Comparison of ENCODE assay signal across 2 cellular contexts in the genomic region with DNA sequence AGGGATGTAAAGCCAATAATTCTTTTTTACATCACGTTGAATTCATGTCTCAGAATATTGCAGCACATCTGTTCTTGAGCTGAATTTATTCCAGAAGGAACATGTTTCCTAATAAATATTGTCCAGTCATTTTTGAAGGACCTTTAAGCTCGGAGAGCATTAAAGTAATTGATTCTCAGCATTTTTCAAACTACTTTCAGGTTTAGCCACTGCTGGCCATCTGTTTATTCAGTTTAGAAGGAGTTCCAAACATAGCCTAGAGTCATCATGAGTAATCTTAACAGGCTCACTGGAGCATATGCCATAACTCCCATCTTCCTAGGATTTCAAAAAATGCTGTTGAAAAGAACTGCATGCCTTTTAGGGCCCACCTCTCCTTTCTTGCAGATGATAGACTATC.
TF ChIP-seq lines count a peak whose summit lies in the region.

No MANE protein-coding gene starts in this region.

TF ChIP-seq in A549, 52 proteins besides CTCF, POLR2A, EP300 and RAD21 (continued from another document):
- TF ChIP-seq, protein P1, sequence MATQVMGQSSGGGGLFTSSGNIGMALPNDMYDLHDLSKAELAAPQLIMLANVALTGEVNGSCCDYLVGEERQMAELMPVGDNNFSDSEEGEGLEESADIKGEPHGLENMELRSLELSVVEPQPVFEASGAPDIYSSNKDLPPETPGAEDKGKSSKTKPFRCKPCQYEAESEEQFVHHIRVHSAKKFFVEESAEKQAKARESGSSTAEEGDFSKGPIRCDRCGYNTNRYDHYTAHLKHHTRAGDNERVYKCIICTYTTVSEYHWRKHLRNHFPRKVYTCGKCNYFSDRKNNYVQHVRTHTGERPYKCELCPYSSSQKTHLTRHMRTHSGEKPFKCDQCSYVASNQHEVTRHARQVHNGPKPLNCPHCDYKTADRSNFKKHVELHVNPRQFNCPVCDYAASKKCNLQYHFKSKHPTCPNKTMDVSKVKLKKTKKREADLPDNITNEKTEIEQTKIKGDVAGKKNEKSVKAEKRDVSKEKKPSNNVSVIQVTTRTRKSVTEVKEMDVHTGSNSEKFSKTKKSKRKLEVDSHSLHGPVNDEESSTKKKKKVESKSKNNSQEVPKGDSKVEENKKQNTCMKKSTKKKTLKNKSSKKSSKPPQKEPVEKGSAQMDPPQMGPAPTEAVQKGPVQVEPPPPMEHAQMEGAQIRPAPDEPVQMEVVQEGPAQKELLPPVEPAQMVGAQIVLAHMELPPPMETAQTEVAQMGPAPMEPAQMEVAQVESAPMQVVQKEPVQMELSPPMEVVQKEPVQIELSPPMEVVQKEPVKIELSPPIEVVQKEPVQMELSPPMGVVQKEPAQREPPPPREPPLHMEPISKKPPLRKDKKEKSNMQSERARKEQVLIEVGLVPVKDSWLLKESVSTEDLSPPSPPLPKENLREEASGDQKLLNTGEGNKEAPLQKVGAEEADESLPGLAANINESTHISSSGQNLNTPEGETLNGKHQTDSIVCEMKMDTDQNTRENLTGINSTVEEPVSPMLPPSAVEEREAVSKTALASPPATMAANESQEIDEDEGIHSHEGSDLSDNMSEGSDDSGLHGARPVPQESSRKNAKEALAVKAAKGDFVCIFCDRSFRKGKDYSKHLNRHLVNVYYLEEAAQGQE (IDR thresholded peaks at IDR 0.05), result no peak
- no peak for TF ChIP-seq ZFP36 (IDR thresholded peaks at IDR 0.05; ENCODE audit: borderline replicate concordance, partially characterized antibody)
- no peak for TF ChIP-seq PHF8 (IDR thresholded peaks at IDR 0.05; ENCODE audit: borderline replicate concordance, low read depth)
- TF ChIP-seq RARB (CRISPR knock-in tag; IDR thresholded peaks at IDR 0.05), result no peak
- TF ChIP-seq, protein P2, sequence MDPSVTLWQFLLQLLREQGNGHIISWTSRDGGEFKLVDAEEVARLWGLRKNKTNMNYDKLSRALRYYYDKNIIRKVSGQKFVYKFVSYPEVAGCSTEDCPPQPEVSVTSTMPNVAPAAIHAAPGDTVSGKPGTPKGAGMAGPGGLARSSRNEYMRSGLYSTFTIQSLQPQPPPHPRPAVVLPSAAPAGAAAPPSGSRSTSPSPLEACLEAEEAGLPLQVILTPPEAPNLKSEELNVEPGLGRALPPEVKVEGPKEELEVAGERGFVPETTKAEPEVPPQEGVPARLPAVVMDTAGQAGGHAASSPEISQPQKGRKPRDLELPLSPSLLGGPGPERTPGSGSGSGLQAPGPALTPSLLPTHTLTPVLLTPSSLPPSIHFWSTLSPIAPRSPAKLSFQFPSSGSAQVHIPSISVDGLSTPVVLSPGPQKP (IDR thresholded peaks at IDR 0.05; ENCODE audit: low read depth, low read length), result no peak
TF ChIP-seq in A549: peak in this region for 1.

TF ChIP-seq in IMR-90, 13 proteins besides CTCF, POLR2A, EP300 and RAD21 (continued from another document):
- no peak for TF ChIP-seq MXI1 (IDR thresholded peaks at IDR 0.05; ENCODE audit: borderline replicate concordance, low read depth, low read length)
- TF ChIP-seq, protein P2 (IDR thresholded peaks at IDR 0.05; ENCODE audit: borderline replicate concordance, low read depth, low read length), result no peak
- TF ChIP-seq RCOR1 (IDR thresholded peaks at IDR 0.05; ENCODE audit: insufficient replicate concordance, low read length), result peak; percentile 12
- TF ChIP-seq NFE2L2 (IDR thresholded peaks at IDR 0.05; ENCODE audit: low read depth, low read length), result no peak
- TF ChIP-seq MAFK (IDR thresholded peaks at IDR 0.05; ENCODE audit: low read depth, low read length), result no peak
- no peak for TF ChIP-seq CHD1 (IDR thresholded peaks at IDR 0.05; ENCODE audit: low read depth, low read length)
- no peak for TF ChIP-seq CEBPB (IDR thresholded peaks at IDR 0.05; ENCODE audit: low read depth, low read length)
